In the genomic region with DNA sequence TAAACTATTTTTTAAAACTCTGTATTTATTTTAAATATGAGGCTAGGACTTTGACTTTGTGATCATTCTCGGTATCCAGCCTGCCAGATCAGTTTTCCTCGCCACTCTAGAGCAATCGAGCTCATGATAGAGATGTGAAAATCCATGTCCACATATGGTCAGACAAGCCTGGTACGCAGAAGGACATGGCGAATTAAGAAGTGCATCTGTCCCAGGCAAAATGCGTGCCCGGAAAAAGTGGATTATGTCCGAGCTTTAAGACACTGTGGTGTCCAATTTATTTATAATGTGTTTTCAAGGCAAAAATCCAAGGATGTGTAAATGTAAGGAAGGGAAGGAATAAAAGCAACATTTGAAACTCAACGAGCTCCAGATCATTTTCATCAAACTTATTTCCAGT, we compare ENCODE assay signal across 20 cellular contexts.
"Had no signal": no experiment of that assay in that cellular context is flagged by ENCODE, and none has a peak within 500 bp of the region (broad histone marks: within the 10 kb centered on the region; RNA-seq: fewer than 3 reads in every experiment).

No MANE protein-coding gene starts in this region.

- H3K4me3 ChIP-seq: K562 had no signal

- H3K27ac Mint-ChIP-seq: IgD-negative memory B cell, T-cell had no signal

- H3K4me3 Mint-ChIP-seq: IgD-negative memory B cell, T-cell had no signal

- H3K9me3 ChIP-seq: SK-N-SH had no signal

- H3K27me3 Mint-ChIP-seq: IgD-negative memory B cell, T-cell had no signal

- H3K27ac ChIP-seq: KMS-11 had no signal

- H3K4me1 Mint-ChIP-seq: IgD-negative memory B cell, T-cell had no signal

- H3K36me3 Mint-ChIP-seq: T-cell had no signal

- DNase-seq: Kasumi-1, MM.1S, NCI-H1092 treated with DMSO at 0.1 percent for 48 hours, NCI-H146, NCI-H1694 treated with DMSO at 0.1 percent for 48 hours, NCI-H1930, NCI-H2081, NCI-H2107, NCI-H2227 treated with DMSO at 0.1 percent for 48 hours, NCI-H526, NCI-H748 treated with DMSO at 0.1 percent for 48 hours, Right ventricle myocardium superior, RPMI8226, SIG-M5, SK-N-SH, SW 1271, T-cell had no signal
